Comparison of ENCODE assay signal across 8 cellular contexts in genomic region chr10:96090463-96090800, GRCh38. TPM values are rescaled to one million over a fixed set of nuclear protein-coding genes. Genes with fewer than 3 reads are reported as not detected.
DNase-seq lines count a peak whose midpoint lies in the region; ATAC-seq, FAIRE-seq and TF ChIP-seq lines count a peak whose summit lies in the region.

No MANE protein-coding gene starts in this region.

- H3K9me3 Mint-ChIP-seq in memory B cell: peaks cover 4% of the 10 kb centered on the region

- H3K9me3 ChIP-seq in A549: peaks cover 7% of the 10 kb centered on the region

- TF ChIP-seq CTCF in A549 (IDR thresholded peaks at IDR 0.05): no peak

- POLR2A ChIA-PET in A549 (lab: Yijun Ruan, JAX): interaction anchor here (1.2 to 2.6 kb wide), 4 partner anchors 9 to 40 kb away, joined by 3 to 146 read pairs (median 4); partner anchors contain the start of gene ZNF518A
- POLR2A ChIA-PET in HEK293T (lab: Yijun Ruan, JAX): interaction anchor here (1.5 to 2.9 kb wide), 6 partner anchors 14 to 46 kb away, joined by 4 to 102 read pairs (median 12); partner anchors contain the start of gene ZNF518A

- peaks cover 4% of the 10 kb centered on the region for H3K4me1 Mint-ChIP-seq in memory B cell

- no peak for DNase-seq in A549 (ENCODE audit: low read depth in 1 of 2, low spot score in 1 of 2)
- no peak for DNase-seq in HEK293T (ENCODE audit: extremely low spot score)
- DNase-seq in memory B cell (ENCODE audit: low spot score in 2 of 2): no peak
- DNase-seq in NCI-H1048 (lab: John Stamatoyannopoulos, UW): no peak
- no peak for DNase-seq in GM03348 (ENCODE audit: low spot score)
- DNase-seq in NCI-H2107 (lab: John Stamatoyannopoulos, UW): no peak

- CTCF ChIA-PET in A549 (lab: Yijun Ruan, JAX) (interaction anchor here (1.8 kb wide), 1 partner anchor 24 kb away, joined by 4 read pairs; no protein-coding TSS in a partner anchor), HEK293T (lab: Yijun Ruan, JAX) (no interaction called here)

- H3K27ac ChIP-seq in A549: peak overlapping the region; percentile 94 to 98
- peak overlapping the region; percentile 87 for H3K27ac ChIP-seq in angular gyrus (ENCODE audit: low read depth, low read length)

- peaks cover 22% of the 10 kb centered on the region for H3K36me3 Mint-ChIP-seq in memory B cell

- peak overlapping the region; percentile 77 for H3K4me2 ChIP-seq in A549

- FAIRE-seq in A549 (lab: Jason Lieb, UNC): no peak

- peaks cover 8% of the 10 kb centered on the region; the same call in 1 of the 3 replicates for H3K4me1 ChIP-seq in A549

- no peak for TF ChIP-seq POLR2A in A549 (IDR thresholded peaks at IDR 0.05; ENCODE audit: low read length)

- 54% methylated on average over 8 of the region's 9 CpGs for WGBS in A549 (ENCODE audit: missing lambda C conversion rate)

- TF ChIP-seq EP300 in A549 (IDR thresholded peaks at IDR 0.05): no peak

- H3K4me3 Mint-ChIP-seq in memory B cell: peak overlapping the region; percentile 94

- ATAC-seq in A549: 0 out of 6 replicates have a peak, but pooled peaks of 1 of the 2 experiments have one; percentile 2
- no peak for ATAC-seq in memory B cell (ENCODE audit: low read depth)
- ATAC-seq in HG03025 (IDR thresholded peaks at IDR 0.05; ENCODE audit: low FRiP score, unreplicated experiment): no peak

- TF ChIP-seq RAD21 in A549 (conservative IDR thresholded peaks at IDR 0.05 in 1 of 2, IDR thresholded peaks at IDR 0.05 in 1 of 2): no peak

- peaks cover 22% of the 10 kb centered on the region for H3K27me3 Mint-ChIP-seq in memory B cell

- H3K27ac Mint-ChIP-seq in memory B cell: peak overlapping the region; percentile 99

- peak overlapping the region; percentile 77 for H3K4me3 ChIP-seq in A549

TF ChIP-seq in A549, 52 proteins besides CTCF, POLR2A, EP300 and RAD21:
- 0 out of 2 replicates have a peak, but pooled peaks have one; percentile 29 for TF ChIP-seq HEYL (CRISPR knock-in tag; IDR thresholded peaks at IDR 0.05)
- no peak for TF ChIP-seq FOSB (CRISPR knock-in tag; IDR thresholded peaks at IDR 0.05)
- 0 out of 2 replicates have a peak, but pooled peaks have one; percentile 2 for TF ChIP-seq EHF (CRISPR knock-in tag; IDR thresholded peaks at IDR 0.05)

TF ChIP-seq in HEK293T, 16 proteins besides CTCF, POLR2A, EP300 and RAD21:
- TF ChIP-seq ZNF384 (IDR thresholded peaks at IDR 0.05): no peak
- TF ChIP-seq L3MBTL2 (conservative IDR thresholded peaks at IDR 0.05): 0 out of 2 replicates have a peak, but pooled peaks have one; percentile 7

RNA-seq across cellular contexts. Expression of gene ZNF518A, which starts 39.7 kb away (rescaled TPM):
- polyA plus RNA-seq in A549 (2011; rRNA removed) (21.7 and 28.9 TPM in 2 replicates), A549 (2017; fragmentation: RNase III; extraction: RNeasy Plus Mini Kit Qiagen cat#74134 plus additional on column Dnase treatment) (7.3 to 8.7 TPM (median 8.5 TPM) in 3 replicates)
- 2.6 and 3.2 TPM in 2 replicates for polyA plus RNA-seq in A549 (2012; cell fraction: cytosol; rRNA removed)
- polyA plus RNA-seq in A549 (2012; cell fraction: nucleus; rRNA removed): 3.0 and 4.4 TPM in 2 replicates
- 23.3 and 26.3 TPM in 2 replicates for polyA minus RNA-seq in A549 (2011; rRNA and poly(A)+ RNA removed)

RNA-seq across cellular contexts. Expression of gene CCNJ, which starts 47.0 kb away (rescaled TPM):
- polyA plus RNA-seq in A549 (2011; rRNA removed) (12.0 and 14.0 TPM in 2 replicates), A549 (2017; fragmentation: RNase III; extraction: RNeasy Plus Mini Kit Qiagen cat#74134 plus additional on column Dnase treatment) (6.4 to 6.6 TPM (median 6.5 TPM) in 3 replicates)
- 3.8 and 4.8 TPM in 2 replicates for polyA plus RNA-seq in A549 (2012; cell fraction: cytosol; rRNA removed)
- 4.1 and 4.4 TPM in 2 replicates for polyA plus RNA-seq in A549 (2012; cell fraction: nucleus; rRNA removed)
- polyA minus RNA-seq in A549 (2011; rRNA and poly(A)+ RNA removed): 22.2 and 27.1 TPM in 2 replicates
